11 cellular contexts compared by ENCODE assay signal in genomic region chr17:40110026-40110425, GRCh38. TPM values are rescaled to one million over a fixed set of nuclear protein-coding genes. Genes with fewer than 3 reads are reported as not detected.
DNase-seq lines count a peak whose midpoint lies in the region; ATAC-seq and TF ChIP-seq lines count a peak whose summit lies in the region.
"Had no signal": no experiment of that assay in that cellular context is flagged by ENCODE, and none has a peak within 500 bp of the region (broad histone marks: within the 10 kb centered on the region; RNA-seq: fewer than 3 reads in every experiment).

No MANE protein-coding gene starts in this region.

- H3K4me1 Mint-ChIP-seq in activated naive CD8-positive, alpha-beta T cell treated with anti-CD3 and anti-CD28 coated beads, Interleukin-2, amount 10 ng/mL, durations not matched to agents 7 days and 5 days: peaks cover 69% of the 10 kb centered on the region
- peaks cover 88% of the 10 kb centered on the region for H3K4me1 Mint-ChIP-seq in activated naive CD8-positive, alpha-beta T cell treated with anti-CD3 and anti-CD28 coated beads, Interleukin-2, amount 50 U/mL, for 24 hours
- H3K4me1 Mint-ChIP-seq in effector memory CD8-positive, alpha-beta T cell (ENCODE audit: low read depth in 2 of 2): peaks cover 73 to 75% of the 10 kb centered on the region in 2 donors
- peaks cover 77 to 80% of the 10 kb centered on the region in 2 donors for H3K4me1 Mint-ChIP-seq in natural killer cell
- peaks cover 69% of the 10 kb centered on the region for H3K4me1 Mint-ChIP-seq in type B pancreatic cell (ENCODE audit: unreplicated experiment)

- H3K27ac Mint-ChIP-seq in activated naive CD8-positive, alpha-beta T cell treated with anti-CD3 and anti-CD28 coated beads, Interleukin-2, amount 10 ng/mL, durations not matched to agents 7 days and 5 days: peak overlapping the region; percentile 52
- no peak overlapping the region for H3K27ac Mint-ChIP-seq in activated naive CD8-positive, alpha-beta T cell treated with anti-CD3 and anti-CD28 coated beads, Interleukin-2, amount 50 U/mL, for 24 hours
- H3K27ac Mint-ChIP-seq in effector memory CD8-positive, alpha-beta T cell: peak overlapping the region; percentile 74 to 99
- H3K27ac Mint-ChIP-seq in natural killer cell: peak overlapping the region; percentile 98 to 99
- H3K27ac Mint-ChIP-seq in type B pancreatic cell: peak overlapping the region; percentile 93

- peaks cover 12% of the 10 kb centered on the region for H3K27me3 Mint-ChIP-seq in activated naive CD8-positive, alpha-beta T cell treated with anti-CD3 and anti-CD28 coated beads, Interleukin-2, amount 10 ng/mL, durations not matched to agents 7 days and 5 days
- H3K27me3 Mint-ChIP-seq in activated naive CD8-positive, alpha-beta T cell treated with anti-CD3 and anti-CD28 coated beads, Interleukin-2, amount 50 U/mL, for 24 hours: peaks cover 2% of the 10 kb centered on the region
- no peaks in the 10 kb centered on the region for H3K27me3 Mint-ChIP-seq in effector memory CD8-positive, alpha-beta T cell
- H3K27me3 Mint-ChIP-seq in natural killer cell (ENCODE audit: low read depth in 2 of 2) (no peaks in the 10 kb centered on the region), type B pancreatic cell (no peaks in the 10 kb centered on the region)

- no peaks in the 10 kb centered on the region for H3K9me3 Mint-ChIP-seq in activated naive CD8-positive, alpha-beta T cell treated with anti-CD3 and anti-CD28 coated beads, Interleukin-2, amount 10 ng/mL, durations not matched to agents 7 days and 5 days
- H3K9me3 Mint-ChIP-seq in activated naive CD8-positive, alpha-beta T cell treated with anti-CD3 and anti-CD28 coated beads, Interleukin-2, amount 50 U/mL, for 24 hours: no peaks in the 10 kb centered on the region
- H3K9me3 Mint-ChIP-seq in effector memory CD8-positive, alpha-beta T cell: no peaks in the 10 kb centered on the region
- H3K9me3 Mint-ChIP-seq in natural killer cell: no peaks in the 10 kb centered on the region
- H3K9me3 Mint-ChIP-seq in type B pancreatic cell: no peaks in the 10 kb centered on the region

- no peak for ATAC-seq in activated naive CD8-positive, alpha-beta T cell treated with anti-CD3 and anti-CD28 coated beads, Interleukin-2, amount 10 ng/mL, durations not matched to agents 7 days and 5 days (ENCODE audit: low read depth)
- ATAC-seq in activated naive CD8-positive, alpha-beta T cell treated with anti-CD3 and anti-CD28 coated beads, Interleukin-2, amount 50 U/mL, for 24 hours: no peak
- no peak for ATAC-seq in effector memory CD8-positive, alpha-beta T cell (replicated peaks)
- ATAC-seq in natural killer cell (no peak), GM19452 (IDR thresholded peaks at IDR 0.05; ENCODE audit: unreplicated experiment) (no peak)

- H3K4me3 Mint-ChIP-seq in activated naive CD8-positive, alpha-beta T cell treated with anti-CD3 and anti-CD28 coated beads, Interleukin-2, amount 10 ng/mL, durations not matched to agents 7 days and 5 days: no peak overlapping the region
- no peak overlapping the region for H3K4me3 Mint-ChIP-seq in activated naive CD8-positive, alpha-beta T cell treated with anti-CD3 and anti-CD28 coated beads, Interleukin-2, amount 50 U/mL, for 24 hours
- peak overlapping the region; percentile 52 to 71 for H3K4me3 Mint-ChIP-seq in effector memory CD8-positive, alpha-beta T cell
- H3K4me3 Mint-ChIP-seq in natural killer cell (no peak overlapping the region), type B pancreatic cell (peak overlapping the region; percentile 48)

- TF ChIP-seq CTCF in natural killer cell (IDR thresholded peaks at IDR 0.05) (no peak), type B pancreatic cell (conservative IDR thresholded peaks at IDR 0.05) (no peak)

- intact Hi-C loops in natural killer cell (cut with micrococcal nuclease): loop anchor here (5.0 kb wide), 1 partner anchor 48 kb away; the partner anchor contains the start of gene THRA

- DNase-seq in activated naive CD8-positive, alpha-beta T cell treated with anti-CD3 and anti-CD28 coated beads, Interleukin-2, amount 10 ng/mL, durations not matched to agents 7 days and 5 days: no peak
- DNase-seq in activated naive CD8-positive, alpha-beta T cell treated with anti-CD3 and anti-CD28 coated beads, Interleukin-2, amount 50 U/mL, for 24 hours: no peak
- no peak for DNase-seq in effector memory CD8-positive, alpha-beta T cell
- no peak for DNase-seq in natural killer cell
- no peak for DNase-seq in type B pancreatic cell (ENCODE audit: extremely low spot score, unreplicated experiment)
- no peak for DNase-seq in NCI-H2107 treated with DMSO at 0.1 percent for 48 hours (lab: John Stamatoyannopoulos, UW; ENCODE audit: unreplicated experiment)
- no peak for DNase-seq in GM03348 (ENCODE audit: low spot score)
- DNase-seq: cortex of kidney, kidney glomerular epithelial cell, NCI-H1694 treated with DMSO at 0.1 percent for 48 hours had no signal

- H3K36me3 Mint-ChIP-seq in activated naive CD8-positive, alpha-beta T cell treated with anti-CD3 and anti-CD28 coated beads, Interleukin-2, amount 10 ng/mL, durations not matched to agents 7 days and 5 days: no peaks in the 10 kb centered on the region
- no peaks in the 10 kb centered on the region for H3K36me3 Mint-ChIP-seq in activated naive CD8-positive, alpha-beta T cell treated with anti-CD3 and anti-CD28 coated beads, Interleukin-2, amount 50 U/mL, for 24 hours (ENCODE audit: low read depth)
- peaks cover 20% of the 10 kb centered on the region for H3K36me3 Mint-ChIP-seq in effector memory CD8-positive, alpha-beta T cell (ENCODE audit: insufficient read depth)
- H3K36me3 Mint-ChIP-seq in natural killer cell: no peaks in the 10 kb centered on the region
- H3K36me3 Mint-ChIP-seq in type B pancreatic cell: no peaks in the 10 kb centered on the region

- POLR2A ChIA-PET in activated naive CD8-positive, alpha-beta T cell treated with anti-CD3 and anti-CD28 coated beads, Interleukin-2, amount 10 ng/mL, durations not matched to agents 7 days and 5 days (lab: Charles Lee): interaction anchor here (0.6 to 5.3 kb wide), 6 partner anchors 11 to 428 kb away, joined by 3 to 46 read pairs (median 8); partner anchors contain the start of genes MED24, MSL1 and NR1D1

RNA-seq across cellular contexts. Expression of gene NR1D1, which starts 9.6 kb away (rescaled TPM):
- 1 to 10 TPM; 5.0 to 5.8 TPM for total RNA-seq in activated naive CD8-positive, alpha-beta T cell treated with anti-CD3 and anti-CD28 coated beads, Interleukin-2, amount 10 ng/mL, durations not matched to agents 7 days and 5 days
- total RNA-seq in natural killer cell (10 to 100 TPM in 1 of 3 donors, 1 to 10 TPM in 2; 8.8 to 10.1 (median 9.9) TPM), type B pancreatic cell (ENCODE audit: low replicate concordance) (5.7 and 9.5 TPM in 2 replicates)

RNA-seq across cellular contexts. Expression of gene MSL1, which starts 11.7 kb away (rescaled TPM):
- 100 to 1,000 TPM; 107 to 110 TPM for total RNA-seq in activated naive CD8-positive, alpha-beta T cell treated with anti-CD3 and anti-CD28 coated beads, Interleukin-2, amount 10 ng/mL, durations not matched to agents 7 days and 5 days
- 100 to 1,000 TPM in 2 of 3 donors, 10 to 100 TPM in 1; 99.0 to 124 (median 110) TPM for total RNA-seq in natural killer cell
- 86.3 and 128 TPM in 2 replicates for total RNA-seq in type B pancreatic cell (ENCODE audit: low replicate concordance)

RNA-seq across cellular contexts. Expression of gene CASC3, which starts 30.3 kb away (rescaled TPM):
- 100 to 1,000 TPM; 100 to 101 TPM for total RNA-seq in activated naive CD8-positive, alpha-beta T cell treated with anti-CD3 and anti-CD28 coated beads, Interleukin-2, amount 10 ng/mL, durations not matched to agents 7 days and 5 days
- 100 to 1,000 TPM; 178 to 213 (median 187) TPM for total RNA-seq in natural killer cell
- 63.0 and 101 TPM in 2 replicates for total RNA-seq in type B pancreatic cell (ENCODE audit: low replicate concordance)

RNA-seq across cellular contexts. Expression of gene THRA, which starts 47.3 kb away (rescaled TPM):
- total RNA-seq in activated naive CD8-positive, alpha-beta T cell treated with anti-CD3 and anti-CD28 coated beads, Interleukin-2, amount 10 ng/mL, durations not matched to agents 7 days and 5 days: 10 to 100 TPM; 19.9 to 20.3 TPM
- total RNA-seq in natural killer cell (10 to 100 TPM; 40.8 to 55.7 (median 42.3) TPM), type B pancreatic cell (ENCODE audit: low replicate concordance) (18.3 and 37.0 TPM in 2 replicates)

RNA-seq across cellular contexts. Expression of gene MED24, which starts 55.8 kb away (rescaled TPM):
- total RNA-seq in activated naive CD8-positive, alpha-beta T cell treated with anti-CD3 and anti-CD28 coated beads, Interleukin-2, amount 10 ng/mL, durations not matched to agents 7 days and 5 days: 10 to 100 TPM; 87.0 to 89.9 TPM
- total RNA-seq in natural killer cell (100 to 1,000 TPM; 115 to 141 (median 126) TPM), type B pancreatic cell (ENCODE audit: low replicate concordance) (93.2 and 123 TPM in 2 replicates)

Comparison
In these comparisons a context has a peak if more than half of its experiments do, and no peak if none do; other contexts are left out.
1. H3K4me3 Mint-ChIP-seq: peak in effector memory CD8-positive, alpha-beta T cell (2 of 2) and type B pancreatic cell (single experiment); none in activated naive CD8-positive, alpha-beta T cell treated with anti-CD3 and anti-CD28 coated beads, Interleukin-2, amount 10 ng/mL, durations not matched to agents 7 days and 5 days (single experiment), activated naive CD8-positive, alpha-beta T cell treated with anti-CD3 and anti-CD28 coated beads, Interleukin-2, amount 50 U/mL, for 24 hours (single experiment) and natural killer cell (single experiment).